ENCODE assay signal across 8 cellular contexts in genomic region chr2:149587950-149588487, GRCh38. TPM values are rescaled to one million over a fixed set of nuclear protein-coding genes. Genes with fewer than 3 reads are reported as not detected.
DNase-seq lines count a peak whose midpoint lies in the region; ATAC-seq and TF ChIP-seq lines count a peak whose summit lies in the region.

No MANE protein-coding gene starts in this region.

- WGBS in ectodermal cell, 2 experiments, result 75% methylated on average over 9 of the region's 10 CpGs
- 32 to 54% (median 46%) methylated on average over 10 of the region's 10 CpGs for WGBS in ovary, 3 donors

- H3K27ac ChIP-seq in MM.1S (ENCODE audit: low read length) (peak overlapping the region; percentile 90; the same call in 1 of the 2 replicates), ectodermal cell (ENCODE audit: insufficient read depth, low read depth, low read length, poor library complexity, severe bottlenecking) (no peak overlapping the region), ovary (peak overlapping the region in 1 of 2 donors; percentile 93)

- H3K9me2 ChIP-seq in MM.1S (replicated peaks; ENCODE audit: insufficient read depth, low read length), result no peaks in the 10 kb centered on the region

- no peaks in the 10 kb centered on the region for H3K27me3 ChIP-seq in MM.1S (replicated peaks; ENCODE audit: insufficient read depth, low read length)
- no peaks in the 10 kb centered on the region for H3K27me3 ChIP-seq in ectodermal cell (ENCODE audit: control insufficient read depth, insufficient read depth, low read length, poor library complexity, severe bottlenecking)
- no peaks in the 10 kb centered on the region for H3K27me3 ChIP-seq in ovary

- intact Hi-C loops in ovary (cut with DNase I), result loop anchor here in 1 of 4 donors (10.0 kb wide), 1 partner anchor 1827 kb away; no protein-coding TSS in a partner anchor

- H3K4me1 ChIP-seq in MM.1S (ENCODE audit: low read length), result peaks cover 29% of the 10 kb centered on the region
- peaks cover 8% of the 10 kb centered on the region for H3K4me1 ChIP-seq in ectodermal cell (ENCODE audit: control insufficient read depth, insufficient read depth, low read length)
- peaks cover 6% of the 10 kb centered on the region for H3K4me1 ChIP-seq in ovary (ENCODE audit: insufficient read depth)

- no peak for TF ChIP-seq EP300 in ovary (IDR thresholded peaks at IDR 0.05)

- H3K4me3 ChIP-seq in GM12865 (ENCODE audit: low read depth, low read length) (peak overlapping the region; percentile 90), MM.1S (ENCODE audit: low read length) (peak overlapping the region; percentile 98), ectodermal cell (ENCODE audit: insufficient read depth, low read depth, low read length) (peak overlapping the region; percentile 77), ovary (peak overlapping the region; percentile 64)

- peak overlapping the region; percentile 79 for H3K4me2 ChIP-seq in MM.1S (ENCODE audit: low read depth, low read length)

- peak; percentile 17 for ATAC-seq in GM21619 (IDR thresholded peaks at IDR 0.05; ENCODE audit: unreplicated experiment)

- peaks cover 2% of the 10 kb centered on the region; the same call in 1 of the 2 replicates for H4K20me1 ChIP-seq in MM.1S (ENCODE audit: insufficient read depth, low read length)

- peak overlapping the region; percentile 99 for H3K9ac ChIP-seq in MM.1S (ENCODE audit: low read length)

- no peaks in the 10 kb centered on the region for H3K9me3 ChIP-seq in MM.1S (replicated peaks; ENCODE audit: insufficient read depth, low read length)
- H3K9me3 ChIP-seq in ectodermal cell (ENCODE audit: control insufficient read depth, low read length), result no peaks in the 10 kb centered on the region
- H3K9me3 ChIP-seq in ovary, result no peaks in the 10 kb centered on the region

- DNase-seq in GM12865 (ENCODE audit: low read depth) (no peak), MM.1S (no peak), ovary (no peak), SW480 (ENCODE audit: low spot score) (no peak), NCI-H510A (lab: John Stamatoyannopoulos, UW) (no peak)
- no peak for DNase-seq in central memory CD4-positive, alpha-beta T cell

- peaks cover 8% of the 10 kb centered on the region for H3K36me3 ChIP-seq in MM.1S (replicated peaks; ENCODE audit: insufficient read depth, low read length)
- no peaks in the 10 kb centered on the region for H3K36me3 ChIP-seq in ectodermal cell (ENCODE audit: control insufficient read depth, insufficient read depth, low read length)
- H3K36me3 ChIP-seq in ovary, result no peaks in the 10 kb centered on the region

- H3K79me2 ChIP-seq in MM.1S (ENCODE audit: low read length), result peaks cover 46% of the 10 kb centered on the region

- TF ChIP-seq POLR2A in ovary (IDR thresholded peaks at IDR 0.05), result no peak

- TF ChIP-seq CTCF in GM12865 (IDR thresholded peaks at IDR 0.05; ENCODE audit: insufficient read depth, low read depth, low read length, missing control alignments) (no peak), MM.1S (IDR thresholded peaks at IDR 0.05; ENCODE audit: low read length) (no peak), ovary (IDR thresholded peaks at IDR 0.05) (no peak)

- no peaks in the 10 kb centered on the region for H3F3A ChIP-seq in MM.1S (ENCODE audit: insufficient read depth, low read length)

- peak overlapping the region; percentile 92 for H2AFZ ChIP-seq in MM.1S (ENCODE audit: low read length)

RNA-seq across cellular contexts. Expression of gene MMADHC, which starts 0.4 kb away (rescaled TPM):
- 107 TPM for polyA plus RNA-seq in ectodermal cell (2013, experiment 1 of 4)
- polyA plus RNA-seq in ectodermal cell (2013, experiment 2 of 4), result 110 TPM
- 91.0 TPM for polyA plus RNA-seq in ectodermal cell (2013, experiment 3 of 4)
- polyA plus RNA-seq in ectodermal cell (2013, experiment 4 of 4), result 100 TPM
- 10 to 100 TPM; 67.0 to 77.0 (median 73.1) TPM for total RNA-seq in ovary
- polyA plus RNA-seq in ovary, result 10 to 100 TPM; 80.0 to 81.0 TPM
